ENCODE assay signal across 13 cellular contexts in the genomic region with DNA sequence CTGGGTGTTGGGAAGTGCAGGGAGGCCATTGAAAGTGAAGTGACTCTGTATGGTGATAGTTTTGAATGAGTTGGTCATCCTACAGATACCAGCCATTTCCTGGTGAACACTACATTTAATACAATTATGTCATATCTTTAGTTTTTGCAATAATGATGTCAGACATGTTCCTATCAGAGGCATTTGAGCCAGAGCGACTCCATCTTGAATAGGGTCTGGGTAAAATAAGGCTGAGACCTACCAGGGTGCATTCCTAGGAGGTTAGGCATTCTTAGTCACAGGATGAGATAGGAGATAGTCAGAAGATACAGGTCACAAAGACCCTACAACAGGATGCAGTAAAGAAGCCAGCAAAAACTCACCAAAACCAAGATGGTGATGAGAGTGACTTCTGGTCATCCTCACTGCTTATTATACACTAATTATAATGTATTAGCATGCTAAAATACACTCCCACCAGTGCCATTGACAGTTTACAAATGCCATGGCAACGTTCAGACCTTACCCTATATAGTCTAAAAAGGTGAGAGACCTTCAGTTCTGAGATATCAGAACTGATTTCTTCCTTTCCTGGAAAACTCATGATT. TPM values are rescaled to one million over a fixed set of nuclear protein-coding genes. Genes with fewer than 3 reads are reported as not detected.
A peak's percentile ranks its signal among the peaks of the same experiment; 100 is the strongest.
DNase-seq lines count a peak whose midpoint lies in the region; ATAC-seq, FAIRE-seq and TF ChIP-seq lines count a peak whose summit lies in the region.
"Had no signal": no experiment of that assay in that cellular context is flagged by ENCODE, and none has a peak within 500 bp of the region (broad histone marks: within the 10 kb centered on the region; RNA-seq: fewer than 3 reads in every experiment).

No MANE protein-coding gene starts in this region.

- TF ChIP-seq CTCF in kidney (IDR thresholded peaks at IDR 0.05; ENCODE audit: borderline replicate concordance, extremely low read depth, insufficient read depth) (no peak), ascending aorta (IDR thresholded peaks at IDR 0.05) (no peak)

- ATAC-seq in naive thymus-derived CD8-positive, alpha-beta T cell, result no peak
- ATAC-seq in GM18868 (IDR thresholded peaks at IDR 0.05; ENCODE audit: unreplicated experiment), result no peak

- intact Hi-C loops in activated CD4-positive, alpha-beta memory T cell treated with anti-CD3 and anti-CD28 coated beads for 36 hours (cut with micrococcal nuclease), result loop anchor here (5.0 to 10.0 kb wide), 3 partner anchors 122 to 1056 kb away; partner anchors contain the start of gene COMTD1
- intact Hi-C loops in kidney (cut with DNase I) (no loop called here), ascending aorta (cut with DNase I) (loop anchor here (10.0 kb wide), 1 partner anchor 936 kb away; the partner anchor contains the start of gene SAMD8)

- CTCF ChIA-PET in CD8-positive, alpha-beta memory T cell (lab: Charles Lee), result interaction anchor here (0.8 kb wide), 1 partner anchor 11 kb away, joined by 3 read pairs; no protein-coding TSS in a partner anchor
- CTCF ChIA-PET in activated CD4-positive, alpha-beta memory T cell treated with anti-CD3 and anti-CD28 coated beads for 36 hours (lab: Charles Lee), result interaction anchor here (2.1 kb wide), 1 partner anchor 55 kb away, joined by 6 read pairs; no protein-coding TSS in a partner anchor

- no peak overlapping the region for H3K27ac ChIP-seq in CD8-positive, alpha-beta memory T cell (ENCODE audit: low read depth, low read length)
- H3K27ac ChIP-seq in kidney (ENCODE audit: low read depth in 2 of 2, low read length in 2 of 2), result no peak overlapping the region
- no peak overlapping the region for H3K27ac ChIP-seq in ascending aorta
- H3K27ac ChIP-seq: left ventricle myocardium inferior had no signal

- H3K4me3 Mint-ChIP-seq in CD8-positive, alpha-beta memory T cell, result peak overlapping the region in 4 of 7 donors; percentile 3 to 67 (median 45)
- no peak overlapping the region for H3K4me3 Mint-ChIP-seq in activated CD4-positive, alpha-beta memory T cell treated with anti-CD3 and anti-CD28 coated beads for 36 hours
- peak overlapping the region in 5 of 10 donors; percentile 7 to 95 (median 29) for H3K4me3 Mint-ChIP-seq in naive thymus-derived CD8-positive, alpha-beta T cell

- H3K9me3 Mint-ChIP-seq in CD8-positive, alpha-beta memory T cell, result no peaks in the 10 kb centered on the region
- no peaks in the 10 kb centered on the region for H3K9me3 Mint-ChIP-seq in activated CD4-positive, alpha-beta memory T cell treated with anti-CD3 and anti-CD28 coated beads for 36 hours
- no peaks in the 10 kb centered on the region for H3K9me3 Mint-ChIP-seq in naive thymus-derived CD8-positive, alpha-beta T cell

- peaks cover 33% of the 10 kb centered on the region for H3K4me1 ChIP-seq in CD8-positive, alpha-beta memory T cell (ENCODE audit: insufficient read depth, low read length)
- H3K4me1 ChIP-seq in kidney (ENCODE audit: control insufficient read depth in 1 of 2, insufficient read depth in 1 of 2, low read depth in 1 of 2, low read length in 2 of 2) (peaks cover 0 to 8% of the 10 kb centered on the region in 2 donors), ascending aorta (peaks cover 0 to 11% of the 10 kb centered on the region in 2 donors)

- H3K36me3 ChIP-seq in CD8-positive, alpha-beta memory T cell (ENCODE audit: insufficient read depth, low read length), result no peaks in the 10 kb centered on the region
- H3K36me3 ChIP-seq in kidney (ENCODE audit: control insufficient read depth in 1 of 2, insufficient read depth in 2 of 2, low read length in 2 of 2) (no peaks in the 10 kb centered on the region), ascending aorta (no peaks in the 10 kb centered on the region)
- H3K36me3 ChIP-seq: left ventricle myocardium inferior had no signal

- peaks cover 36 to 62% (median 54%) of the 10 kb centered on the region in 3 donors for H3K4me1 Mint-ChIP-seq in CD8-positive, alpha-beta memory T cell
- peaks cover 46% of the 10 kb centered on the region for H3K4me1 Mint-ChIP-seq in activated CD4-positive, alpha-beta memory T cell treated with anti-CD3 and anti-CD28 coated beads for 36 hours (ENCODE audit: low read depth)
- H3K4me1 Mint-ChIP-seq in naive thymus-derived CD8-positive, alpha-beta T cell, result peaks cover 12 to 52% (median 47%) of the 10 kb centered on the region in 4 donors

- H3K27me3 Mint-ChIP-seq in CD8-positive, alpha-beta memory T cell, result no peaks in the 10 kb centered on the region
- no peaks in the 10 kb centered on the region for H3K27me3 Mint-ChIP-seq in activated CD4-positive, alpha-beta memory T cell treated with anti-CD3 and anti-CD28 coated beads for 36 hours
- no peaks in the 10 kb centered on the region for H3K27me3 Mint-ChIP-seq in naive thymus-derived CD8-positive, alpha-beta T cell

- H3K4me3 ChIP-seq in CD8-positive, alpha-beta memory T cell (ENCODE audit: low read length), result no peak overlapping the region
- H3K4me3 ChIP-seq in kidney (ENCODE audit: low read length in 2 of 2) (no peak overlapping the region), ascending aorta (no peak overlapping the region)
- H3K4me3 ChIP-seq: left ventricle myocardium inferior had no signal

- peak overlapping the region in 7 of 8 donors; percentile 17 to 93 (median 78) for H3K27ac Mint-ChIP-seq in CD8-positive, alpha-beta memory T cell
- peak overlapping the region; percentile 67 for H3K27ac Mint-ChIP-seq in activated CD4-positive, alpha-beta memory T cell treated with anti-CD3 and anti-CD28 coated beads for 36 hours
- H3K27ac Mint-ChIP-seq in naive thymus-derived CD8-positive, alpha-beta T cell, result peak overlapping the region in 9 of 10 donors; percentile 22 to 98 (median 73)

- no peak for DNase-seq in CD8-positive, alpha-beta memory T cell
- DNase-seq in HT1080 (ENCODE audit: low read depth) (peak; percentile 34), kidney (no peak), ascending aorta (ENCODE audit: low spot score in 2 of 2) (no peak), foreskin melanocyte (no peak)
- no peak for DNase-seq in activated CD4-positive, alpha-beta memory T cell treated with anti-CD3 and anti-CD28 coated beads for 36 hours
- DNase-seq in naive thymus-derived CD8-positive, alpha-beta T cell, result no peak
- DNase-seq: activated CD4-positive, alpha-beta T cell treated with anti-CD3 and anti-CD28 coated beads, Interleukin-2, amount 50 U/mL, for 4 hours; left ventricle myocardium inferior; NCI-H1092 treated with DMSO at 0.1 percent for 48 hours; NCI-H524; stimulated activated CD4-positive, alpha-beta T cell treated with anti-CD3 and anti-CD28 coated beads, Interleukin-2, amount 100 ng/mL, for 48 hours had no signal

- no peaks in the 10 kb centered on the region for H3K27me3 ChIP-seq in CD8-positive, alpha-beta memory T cell (ENCODE audit: insufficient read depth, low read length, poor library complexity, severe bottlenecking)
- H3K27me3 ChIP-seq in ascending aorta, result no peaks in the 10 kb centered on the region

- peaks cover 0 to 7% (median 0%) of the 10 kb centered on the region in 3 donors for H3K36me3 Mint-ChIP-seq in CD8-positive, alpha-beta memory T cell
- H3K36me3 Mint-ChIP-seq in activated CD4-positive, alpha-beta memory T cell treated with anti-CD3 and anti-CD28 coated beads for 36 hours, result no peaks in the 10 kb centered on the region
- no peaks in the 10 kb centered on the region for H3K36me3 Mint-ChIP-seq in naive thymus-derived CD8-positive, alpha-beta T cell

- no peak overlapping the region for H3K9ac ChIP-seq in kidney (ENCODE audit: low read length in 2 of 2)

- POLR2A ChIA-PET in CD8-positive, alpha-beta memory T cell (lab: Charles Lee), result no interaction called here
- POLR2A ChIA-PET in activated CD4-positive, alpha-beta memory T cell treated with anti-CD3 and anti-CD28 coated beads for 36 hours (lab: Charles Lee), result no interaction called here
- POLR2A ChIA-PET in naive thymus-derived CD8-positive, alpha-beta T cell (lab: Charles Lee), result interaction anchor here (0.8 to 3.5 kb wide), 3 partner anchors 10 to 72 kb away, joined by 5 to 31 read pairs (median 5); no protein-coding TSS in a partner anchor

- no peak for FAIRE-seq in kidney (lab: Jason Lieb, UNC)

- no peaks in the 10 kb centered on the region for H3K9me3 ChIP-seq in CD8-positive, alpha-beta memory T cell (ENCODE audit: low read length)
- no peaks in the 10 kb centered on the region for H3K9me3 ChIP-seq in kidney (ENCODE audit: control insufficient read depth in 1 of 2, low read length in 2 of 2)
- H3K9me3 ChIP-seq in ascending aorta, result no peaks in the 10 kb centered on the region
- H3K9me3 ChIP-seq: left ventricle myocardium inferior had no signal

RNA-seq across cellular contexts. Expression of gene ADK, which starts 28.2 kb away (rescaled TPM):
- 10 to 100 TPM; 64.4 to 65.1 TPM for total RNA-seq in CD8-positive, alpha-beta memory T cell
- polyA plus RNA-seq in CD8-positive, alpha-beta memory T cell, result 54.1 TPM
- 59.2 and 65.2 TPM in 2 replicates for total RNA-seq in HT1080 (2014; rRNA removed; shearing (Covaris generic))
- 85.7 and 87.3 TPM in 2 replicates for polyA plus RNA-seq in HT1080 (2015; cell fraction: cytosol; rRNA removed)
- polyA plus RNA-seq in HT1080 (2015; cell fraction: nucleus; rRNA removed), result 61.2 and 66.9 TPM in 2 replicates
- 10 to 100 TPM; 52.8 to 54.4 TPM for total RNA-seq in activated CD4-positive, alpha-beta memory T cell treated with anti-CD3 and anti-CD28 coated beads for 36 hours
- 10 to 100 TPM; 29.6 to 32.9 TPM for total RNA-seq in naive thymus-derived CD8-positive, alpha-beta T cell
- polyA plus RNA-seq in naive thymus-derived CD8-positive, alpha-beta T cell, result 10 to 100 TPM; 48.7 to 52.4 (median 49.0) TPM
- total RNA-seq in kidney (33.0 TPM), ascending aorta (2.4 TPM)
- polyA plus RNA-seq in kidney (ENCODE audit: insufficient read depth, low read depth, low replicate concordance), result 38.3 TPM

RNA-seq across cellular contexts. Expression of gene AP3M1, which starts 28.6 kb away (rescaled TPM):
- total RNA-seq in CD8-positive, alpha-beta memory T cell, result 10 to 100 TPM; 59.7 to 62.1 TPM
- polyA plus RNA-seq in CD8-positive, alpha-beta memory T cell, result 34.5 TPM
- 26.6 and 34.3 TPM in 2 replicates for total RNA-seq in HT1080 (2014; rRNA removed; shearing (Covaris generic))
- 34.0 and 43.6 TPM in 2 replicates for polyA plus RNA-seq in HT1080 (2015; cell fraction: cytosol; rRNA removed)
- polyA plus RNA-seq in HT1080 (2015; cell fraction: nucleus; rRNA removed), result 62.2 and 62.8 TPM in 2 replicates
- 10 to 100 TPM; 43.1 to 43.9 TPM for total RNA-seq in activated CD4-positive, alpha-beta memory T cell treated with anti-CD3 and anti-CD28 coated beads for 36 hours
- total RNA-seq in naive thymus-derived CD8-positive, alpha-beta T cell, result 10 to 100 TPM; 39.4 to 40.2 TPM
- polyA plus RNA-seq in naive thymus-derived CD8-positive, alpha-beta T cell, result 10 to 100 TPM; 24.7 to 36.0 (median 28.4) TPM
- total RNA-seq in kidney (30.1 TPM), ascending aorta (11.9 TPM)
- polyA plus RNA-seq in kidney (ENCODE audit: insufficient read depth, low read depth, low replicate concordance), result 14.6 TPM
